1 cellular context compared by ENCODE assay signal in genomic region chr11:27319065-27319464, GRCh38.
A peak's percentile ranks its signal among the peaks of the same experiment; 100 is the strongest.
TF ChIP-seq lines count a peak whose summit lies in the region.

No MANE protein-coding gene starts in this region.

TF ChIP-seq in GM12878, 131 proteins besides CTCF, POLR2A, EP300 and RAD21 (continued from another document):
- TF ChIP-seq, protein P1, sequence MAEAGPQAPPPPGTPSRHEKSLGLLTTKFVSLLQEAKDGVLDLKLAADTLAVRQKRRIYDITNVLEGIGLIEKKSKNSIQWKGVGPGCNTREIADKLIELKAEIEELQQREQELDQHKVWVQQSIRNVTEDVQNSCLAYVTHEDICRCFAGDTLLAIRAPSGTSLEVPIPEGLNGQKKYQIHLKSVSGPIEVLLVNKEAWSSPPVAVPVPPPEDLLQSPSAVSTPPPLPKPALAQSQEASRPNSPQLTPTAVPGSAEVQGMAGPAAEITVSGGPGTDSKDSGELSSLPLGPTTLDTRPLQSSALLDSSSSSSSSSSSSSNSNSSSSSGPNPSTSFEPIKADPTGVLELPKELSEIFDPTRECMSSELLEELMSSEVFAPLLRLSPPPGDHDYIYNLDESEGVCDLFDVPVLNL (IDR thresholded peaks at IDR 0.05; ENCODE audit: low read depth, low read length), result no peak
- TF ChIP-seq, protein P2, sequence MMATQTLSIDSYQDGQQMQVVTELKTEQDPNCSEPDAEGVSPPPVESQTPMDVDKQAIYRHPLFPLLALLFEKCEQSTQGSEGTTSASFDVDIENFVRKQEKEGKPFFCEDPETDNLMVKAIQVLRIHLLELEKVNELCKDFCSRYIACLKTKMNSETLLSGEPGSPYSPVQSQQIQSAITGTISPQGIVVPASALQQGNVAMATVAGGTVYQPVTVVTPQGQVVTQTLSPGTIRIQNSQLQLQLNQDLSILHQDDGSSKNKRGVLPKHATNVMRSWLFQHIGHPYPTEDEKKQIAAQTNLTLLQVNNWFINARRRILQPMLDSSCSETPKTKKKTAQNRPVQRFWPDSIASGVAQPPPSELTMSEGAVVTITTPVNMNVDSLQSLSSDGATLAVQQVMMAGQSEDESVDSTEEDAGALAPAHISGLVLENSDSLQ (IDR thresholded peaks at IDR 0.05), result peak; percentile 59; the same call in 1 of the 2 replicates
- TF ChIP-seq, protein P3, sequence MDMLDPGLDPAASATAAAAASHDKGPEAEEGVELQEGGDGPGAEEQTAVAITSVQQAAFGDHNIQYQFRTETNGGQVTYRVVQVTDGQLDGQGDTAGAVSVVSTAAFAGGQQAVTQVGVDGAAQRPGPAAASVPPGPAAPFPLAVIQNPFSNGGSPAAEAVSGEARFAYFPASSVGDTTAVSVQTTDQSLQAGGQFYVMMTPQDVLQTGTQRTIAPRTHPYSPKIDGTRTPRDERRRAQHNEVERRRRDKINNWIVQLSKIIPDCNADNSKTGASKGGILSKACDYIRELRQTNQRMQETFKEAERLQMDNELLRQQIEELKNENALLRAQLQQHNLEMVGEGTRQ (IDR thresholded peaks at IDR 0.05; ENCODE audit: borderline replicate concordance, low read depth, low read length), result no peak
- TF ChIP-seq NKRF (conservative IDR thresholded peaks at IDR 0.05) (no peak), ZNF274 (IDR thresholded peaks at IDR 0.05; ENCODE audit: insufficient read depth, insufficient read length) (no peak), PAX5 (IDR thresholded peaks at IDR 0.05; ENCODE audit: borderline replicate concordance, low read depth, low read length) (no peak)
